In the genomic region with DNA sequence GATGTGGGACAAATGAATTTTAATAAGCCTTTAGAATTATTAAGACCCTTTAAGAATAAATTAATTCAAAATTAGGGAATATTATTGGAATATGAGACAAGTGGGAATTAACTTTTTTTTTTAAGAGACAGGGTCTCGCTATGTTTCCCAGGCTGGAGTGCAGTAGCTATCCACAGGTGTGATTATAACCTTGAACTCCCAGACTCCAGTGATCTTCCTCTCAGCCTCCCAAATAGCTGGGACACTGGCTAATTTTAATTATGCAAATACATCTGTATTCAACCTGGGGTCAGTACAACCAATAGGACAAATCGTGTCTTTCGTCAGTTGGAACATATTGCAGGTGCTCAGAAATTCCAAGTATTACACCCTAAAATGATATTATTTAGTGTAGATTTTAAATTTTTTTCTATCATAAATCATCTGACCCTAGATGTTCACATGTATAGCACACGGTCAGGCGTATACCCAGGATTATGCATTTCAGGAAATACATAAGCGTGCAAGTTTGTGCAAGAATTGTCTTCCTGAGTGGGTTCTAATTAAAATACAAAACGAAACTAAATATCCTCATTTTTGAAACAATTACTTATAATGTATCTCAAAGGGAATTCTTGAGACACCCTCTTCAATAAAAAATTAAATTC, we compare ENCODE assay signal across 8 cellular contexts. TPM values are rescaled to one million over a fixed set of nuclear protein-coding genes. Genes with fewer than 3 reads are reported as not detected.
DNase-seq lines count a peak whose midpoint lies in the region; ATAC-seq and TF ChIP-seq lines count a peak whose summit lies in the region.

No MANE protein-coding gene starts in this region.

- H3K4me1 ChIP-seq in HUES48 (ENCODE audit: control insufficient read depth, insufficient read depth, low read length) (peaks cover 9% of the 10 kb centered on the region), body of pancreas (peaks cover 23% of the 10 kb centered on the region), muscle layer of colon (ENCODE audit: insufficient read depth, low read length) (peaks cover 25% of the 10 kb centered on the region)

- ATAC-seq in body of pancreas (no peak), HG03565 (IDR thresholded peaks at IDR 0.05; ENCODE audit: unreplicated experiment) (no peak), GM21576 (IDR thresholded peaks at IDR 0.05; ENCODE audit: unreplicated experiment) (no peak)

- H3K27ac ChIP-seq in HUES48 (ENCODE audit: low read depth, low read length) (no peak overlapping the region), body of pancreas (peak overlapping the region in 3 of 4 donors; percentile 87 to 91 (median 88)), muscle layer of colon (ENCODE audit: low read depth, low read length) (no peak overlapping the region)

- H3K36me3 ChIP-seq in HUES48 (ENCODE audit: control insufficient read depth, insufficient read depth, low read length) (no peaks in the 10 kb centered on the region), body of pancreas (replicated peaks in 1 of 2; ENCODE audit: insufficient read depth in 1 of 2, low read depth in 2 of 2) (no peaks in the 10 kb centered on the region), muscle layer of colon (ENCODE audit: insufficient read depth, low read length) (no peaks in the 10 kb centered on the region)

- 11 to 18% methylated on average over 7 of the region's 7 CpGs for WGBS in body of pancreas, 2 donors

- TF ChIP-seq POLR2A in body of pancreas (IDR thresholded peaks at IDR 0.05): no peak

- H3K4me3 ChIP-seq in AG10803 (ENCODE audit: low read length): peak overlapping the region; percentile 73
- H3K4me3 ChIP-seq in HUES48 (ENCODE audit: low read depth, low read length): peak overlapping the region; percentile 92
- H3K4me3 ChIP-seq in body of pancreas: peak overlapping the region; percentile 79 to 98
- peak overlapping the region; percentile 58 to 95 for H3K4me3 ChIP-seq in muscle layer of colon (ENCODE audit: low read depth in 1 of 2, low read length in 2 of 2)

- 0 out of 2 replicates have a peak, but pooled peaks cover 6% of the 10 kb centered on the region for H3K9me3 ChIP-seq in HUES48 (ENCODE audit: control insufficient read depth, insufficient read depth, low read length)
- H3K9me3 ChIP-seq in body of pancreas: peaks cover 0 to 3% (median 0%) of the 10 kb centered on the region in 3 donors
- no peaks in the 10 kb centered on the region for H3K9me3 ChIP-seq in muscle layer of colon (ENCODE audit: low read length)

- H3K9ac ChIP-seq in HUES48 (ENCODE audit: low read depth, low read length) (no peak overlapping the region), muscle layer of colon (ENCODE audit: low read length) (peak overlapping the region; percentile 63)

- no peak for DNase-seq in AG10803 (ENCODE audit: low read depth)
- DNase-seq in body of pancreas: no peak
- no peak for DNase-seq in GDM1 (lab: John Stamatoyannopoulos, UW)
- no peak for DNase-seq in NCI-H2081 treated with DMSO at 0.1 percent for 48 hours (lab: John Stamatoyannopoulos, UW)

- intact Hi-C loops in body of pancreas (cut with DNase I): no loop called here

- no peak for TF ChIP-seq CTCF in AG10803 (conservative IDR thresholded peaks at IDR 0.05; ENCODE audit: low read length)
- no peak for TF ChIP-seq CTCF in body of pancreas (IDR thresholded peaks at IDR 0.05)

- no peaks in the 10 kb centered on the region for H3K27me3 ChIP-seq in HUES48 (ENCODE audit: control insufficient read depth, insufficient read depth, low read length)
- H3K27me3 ChIP-seq in body of pancreas: no peaks in the 10 kb centered on the region
- H3K27me3 ChIP-seq in muscle layer of colon (ENCODE audit: control insufficient read depth in 1 of 2, insufficient read depth in 2 of 2, low read length in 2 of 2): no peaks in the 10 kb centered on the region

RNA-seq across cellular contexts. Expression of gene NT5C3A, which starts 1.2 kb away (rescaled TPM):
- total RNA-seq in body of pancreas: 10 to 100 TPM; 20.4 to 26.5 TPM

RNA-seq across cellular contexts. Expression of gene RP9, which starts 47.8 kb away (rescaled TPM):
- total RNA-seq in body of pancreas: 1 to 10 TPM; 5.2 to 9.6 TPM

Comparison
In these comparisons a context has a peak if more than half of its experiments do, and no peak if none do; other contexts are left out.
1. H3K27ac ChIP-seq: peak in body of pancreas (3 of 4); none in HUES48 (single experiment) and muscle layer of colon (single experiment).
2. Peak in every context shown above with its lines, with median percentiles within 50 percentile points of each other: H3K4me3 ChIP-seq.